Comparison of ENCODE assay signal across 7 cellular contexts in genomic region chr19:1094978-1095701, GRCh38. TPM values are rescaled to one million over a fixed set of nuclear protein-coding genes. Genes with fewer than 3 reads are reported as not detected.
A peak's percentile ranks its signal among the peaks of the same experiment; 100 is the strongest.
DNase-seq lines count a peak whose midpoint lies in the region; ATAC-seq and TF ChIP-seq lines count a peak whose summit lies in the region.

TSS of gene POLR2E (minus strand) at chr19:1095375. CDS start at chr19:1095315, 60 bp downstream.

- H3K4me3 ChIP-seq in hepatocyte: peak within 1 kb of the TSS; percentile 51

- H3K27ac ChIP-seq in hepatocyte: peak within 1 kb of the TSS; percentile 41

- no peaks in the 10 kb centered on the region for H3K36me3 ChIP-seq in hepatocyte (replicated peaks; ENCODE audit: insufficient read depth, low read depth)

- H2AFZ ChIP-seq in hepatocyte: peak within 1 kb of the TSS; percentile 42

- 2% methylated on average over 44 of the region's 81 CpGs for WGBS in hepatocyte (ENCODE audit: low lambda C conversion rate, missing lambda C conversion rate)

- peaks cover 26% of the 10 kb centered on the region for H3K4me1 ChIP-seq in hepatocyte (ENCODE audit: insufficient read depth)

- TF ChIP-seq CTCF in hepatocyte (IDR thresholded peaks at IDR 0.05; ENCODE audit: poor library complexity): no peak

- peaks cover 12% of the 10 kb centered on the region for H4K20me1 ChIP-seq in hepatocyte (ENCODE audit: insufficient read depth, poor library complexity, severe bottlenecking)

- DNase-seq in NCI-H2029 (lab: John Stamatoyannopoulos, UW): peak; percentile 97
- peak; percentile 98 for DNase-seq in T1000 (lab: John Stamatoyannopoulos, UW)
- DNase-seq in astrocyte of the hippocampus (ENCODE audit: low read depth, low spot score): peak; percentile 100
- peak; percentile 99 for DNase-seq in hepatocyte (ENCODE audit: low spot score)
- DNase-seq in retina: peak; percentile 99

- H3K9me2 ChIP-seq in hepatocyte (replicated peaks; ENCODE audit: insufficient read depth): no peaks in the 10 kb centered on the region

- H3K79me2 ChIP-seq in hepatocyte: peaks cover 34% of the 10 kb centered on the region

- no peaks in the 10 kb centered on the region for H3K9me3 ChIP-seq in hepatocyte (ENCODE audit: low read depth)

- peak within 1 kb of the TSS; percentile 99 for H3K4me2 ChIP-seq in hepatocyte

- no peaks in the 10 kb centered on the region for H3K27me3 ChIP-seq in hepatocyte

- peak; percentile 77 for ATAC-seq in GM18502 (IDR thresholded peaks at IDR 0.05; ENCODE audit: poor library complexity, unreplicated experiment)
- ATAC-seq in HG02970 (IDR thresholded peaks at IDR 0.05; ENCODE audit: low FRiP score, unreplicated experiment): peak; percentile 88

RNA-seq across cellular contexts. Expression of gene POLR2E, which starts in this region (rescaled TPM):
- total RNA-seq in hepatocyte: 126 and 170 TPM in 2 replicates
- 326 and 328 TPM in 2 replicates for polyA plus RNA-seq in hepatocyte

Comparison
In these comparisons a context has a peak if more than half of its experiments do, and no peak if none do; other contexts are left out.
1. Peak in every context shown above with its lines: DNase-seq, ATAC-seq, H3K4me3 ChIP-seq and H3K27ac ChIP-seq.